8 cellular contexts compared by ENCODE assay signal in genomic region chr7:92246363-92247101, GRCh38. TPM values are rescaled to one million over a fixed set of nuclear protein-coding genes. Genes with fewer than 3 reads are reported as not detected.
DNase-seq lines count a peak whose midpoint lies in the region; ATAC-seq, FAIRE-seq and TF ChIP-seq lines count a peak whose summit lies in the region.

No MANE protein-coding gene starts in this region.

- H3K9me3 ChIP-seq in PC-9 (ENCODE audit: insufficient read depth, low read depth) (no peaks in the 10 kb centered on the region), astrocyte (ENCODE audit: insufficient read depth, low read depth, low read length) (no peaks in the 10 kb centered on the region)

- DNase-seq in COR-L47 (lab: John Stamatoyannopoulos, UW) (peak; percentile 14), GM19238 (ENCODE audit: insufficient read length, low spot score) (peak; percentile 10), PC-9 (no peak), astrocyte (ENCODE audit: low read depth) (peak; percentile 12), hippocampal formation (lab: John Stamatoyannopoulos, UW) (peak; percentile 43 to 73), retina (peak; percentile 86), cortex of kidney (lab: John Stamatoyannopoulos, UW) (no peak)

- no peaks in the 10 kb centered on the region for H3K9me2 ChIP-seq in PC-9 (ENCODE audit: insufficient read depth)

- H3K4me2 ChIP-seq in PC-9 (peak overlapping the region; percentile 83), astrocyte (ENCODE audit: low read length) (peak overlapping the region; percentile 95)

- TF ChIP-seq CTCF in PC-9 (conservative IDR thresholded peaks at IDR 0.05) = no peak
- TF ChIP-seq CTCF in astrocyte (IDR thresholded peaks at IDR 0.05; ENCODE audit: insufficient read depth, low read depth, low read length) = no peak

- intact Hi-C loops in PC-9 (cut with micrococcal nuclease; ENCODE audit: unreplicated experiment) = loop anchor here (10.0 kb wide), 1 partner anchor 108 kb away; no protein-coding TSS in a partner anchor

- peak; percentile 29 for ATAC-seq in HG03139 (IDR thresholded peaks at IDR 0.05; ENCODE audit: unreplicated experiment)

- CTCF ChIA-PET in PC-9 (lab: Charles Lee) = interaction anchor here (0.6 kb wide), 1 partner anchor 221 kb away, joined by 3 read pairs; no protein-coding TSS in a partner anchor

- H3K36me3 Mint-ChIP-seq in astrocyte (ENCODE audit: low read depth, unreplicated experiment) = peaks cover 3% of the 10 kb centered on the region

- BruUV-seq in PC-9 (replicated peaks; lab: Mats Ljungman, UMichigan) = TSS peak; percentile 41

- peaks cover 12% of the 10 kb centered on the region; the same call in 1 of the 2 replicates for H3K36me3 ChIP-seq in PC-9 (ENCODE audit: low read depth)
- no peaks in the 10 kb centered on the region for H3K36me3 ChIP-seq in astrocyte (ENCODE audit: insufficient read depth, low read length)

- peaks cover 5% of the 10 kb centered on the region; the same call in 1 of the 2 replicates for H4K20me1 ChIP-seq in PC-9 (ENCODE audit: insufficient read depth)
- H4K20me1 ChIP-seq in astrocyte (ENCODE audit: insufficient read depth, low read length) = peaks cover 32% of the 10 kb centered on the region

- FAIRE-seq in astrocyte (lab: Jason Lieb, UNC) = no peak

- H3K9me3 Mint-ChIP-seq in astrocyte (ENCODE audit: unreplicated experiment) = no peaks in the 10 kb centered on the region

- peaks cover 27% of the 10 kb centered on the region for H3K4me1 Mint-ChIP-seq in astrocyte (ENCODE audit: low read depth, unreplicated experiment)

- POLR2A ChIA-PET in PC-9 (lab: Charles Lee; ENCODE audit: unreplicated experiment) = interaction anchor here (0.5 to 1.1 kb wide), 7 partner anchors 8 to 986 kb away, joined by 3 to 15 read pairs (median 6); partner anchors contain the start of gene FAM133B

- peak overlapping the region; percentile 81 for H3K27ac Mint-ChIP-seq in astrocyte (ENCODE audit: unreplicated experiment)

- H2AFZ ChIP-seq in PC-9 (peak overlapping the region; percentile 84), astrocyte (ENCODE audit: low read depth, low read length) (peak overlapping the region; percentile 97)

- H3F3A ChIP-seq in PC-9 (ENCODE audit: insufficient read depth, low read depth) = peaks cover 5% of the 10 kb centered on the region; the same call in 1 of the 2 replicates

- H3K4me3 Mint-ChIP-seq in astrocyte (ENCODE audit: unreplicated experiment) = peak overlapping the region; percentile 92

- H3K9ac ChIP-seq in astrocyte (ENCODE audit: low read length) = peak overlapping the region; percentile 95

- H3K4me1 ChIP-seq in PC-9 (replicated peaks; ENCODE audit: insufficient read depth) = peaks cover 31% of the 10 kb centered on the region
- H3K4me1 ChIP-seq in astrocyte (ENCODE audit: insufficient read depth, low read length) = peaks cover 17% of the 10 kb centered on the region

- peaks cover 80% of the 10 kb centered on the region for H3K79me2 ChIP-seq in PC-9 (ENCODE audit: low read depth)
- H3K79me2 ChIP-seq in astrocyte (ENCODE audit: insufficient read depth, low read length) = peaks cover 92% of the 10 kb centered on the region

- H3K27ac ChIP-seq in PC-9 = peak overlapping the region; percentile 83
- peak overlapping the region; percentile 94 for H3K27ac ChIP-seq in astrocyte (ENCODE audit: low read depth, low read length)

- H3K4me3 ChIP-seq in PC-9 = peak overlapping the region; percentile 84
- peak overlapping the region; percentile 98 for H3K4me3 ChIP-seq in astrocyte (ENCODE audit: insufficient read depth, low read depth, low read length)

- H3K27me3 Mint-ChIP-seq in astrocyte (ENCODE audit: low read depth, unreplicated experiment) = no peaks in the 10 kb centered on the region

- H3K27me3 ChIP-seq in PC-9 (ENCODE audit: insufficient read depth, low read depth) = no peaks in the 10 kb centered on the region
- no peaks in the 10 kb centered on the region for H3K27me3 ChIP-seq in astrocyte (ENCODE audit: insufficient read depth, low read length)

RNA-seq across cellular contexts. Expression of gene ANKIB1, which starts 0.8 kb away (rescaled TPM):
- total RNA-seq in PC-9 (2021) = 78.2 and 116 TPM in 2 replicates
- total RNA-seq in astrocyte = 83.3 and 86.1 TPM in 2 replicates

RNA-seq across cellular contexts. Expression of gene KRIT1, which starts 0.8 kb away (rescaled TPM):
- total RNA-seq in PC-9 (2021) (46.6 and 52.6 TPM in 2 replicates), astrocyte (25.9 and 33.9 TPM in 2 replicates)

Comparison
In these comparisons a context has a peak if more than half of its experiments do, and no peak if none do; other contexts are left out.
1. DNase-seq: peak in COR-L47 (single experiment), GM19238 (single experiment), astrocyte (single experiment), hippocampal formation (2 of 2) and retina (single experiment); none in PC-9 (0 of 2) and cortex of kidney (single experiment).